17 cellular contexts compared by ENCODE assay signal in genomic region chr5:138922494-138922893, GRCh38. TPM values are rescaled to one million over a fixed set of nuclear protein-coding genes. Genes with fewer than 3 reads are reported as not detected.
DNase-seq lines count a peak whose midpoint lies in the region; ATAC-seq and TF ChIP-seq lines count a peak whose summit lies in the region.
"Had no signal": no experiment of that assay in that cellular context is flagged by ENCODE, and none has a peak within 500 bp of the region (broad histone marks: within the 10 kb centered on the region; RNA-seq: fewer than 3 reads in every experiment).

No MANE protein-coding gene starts in this region.

- H3K27ac ChIP-seq in VCaP: peak overlapping the region; percentile 0; the same call in 1 of the 2 replicates

- peaks cover 76% of the 10 kb centered on the region for H3K36me3 ChIP-seq in MG63

- no peaks in the 10 kb centered on the region for H3K27me3 ChIP-seq in MG63

- ATAC-seq in GM19463 (IDR thresholded peaks at IDR 0.05; ENCODE audit: unreplicated experiment) (peak; percentile 65), GM19035 (IDR thresholded peaks at IDR 0.05; ENCODE audit: unreplicated experiment) (no peak)

- H3K9me3 ChIP-seq in MG63: no peaks in the 10 kb centered on the region
- H3K9me3 ChIP-seq: Caco-2 had no signal

- no peak overlapping the region for H3K4me3 ChIP-seq in retinal pigment epithelial cell (ENCODE audit: low read length)
- no peak overlapping the region for H3K4me3 ChIP-seq in MG63

- no peak for TF ChIP-seq CTCF in VCaP (conservative IDR thresholded peaks at IDR 0.05)
- peak; percentile 2 for TF ChIP-seq CTCF in retinal pigment epithelial cell (conservative IDR thresholded peaks at IDR 0.05; ENCODE audit: low read depth, low read length)

- DNase-seq in glomerular visceral epithelial cell (ENCODE audit: extremely low spot score) (peak; percentile 39), retinal pigment epithelial cell (ENCODE audit: low read depth) (no peak), amniotic stem cell (lab: John Stamatoyannopoulos, UW) (no peak), MG63 (no peak), T-helper 9 cell (no peak)
- DNase-seq: Caco-2; CD4-positive, CD25-positive, alpha-beta regulatory T cell; DMS153; NCI-H1436; NCI-H2029 treated with DMSO at 0.1 percent for 48 hours; NCI-H2227 treated with DMSO at 0.1 percent for 48 hours; NCI-H524; SIG-M5 had no signal

RNA-seq across cellular contexts. Expression of gene LRRTM2, which starts 47.4 kb away (rescaled TPM):
- total RNA-seq in MG63 (2014; rRNA removed; shearing (Covaris generic); ENCODE audit: low replicate concordance): 0.54 TPM in 1 of 2 replicates, not detected in the other
- total RNA-seq: B cell; Caco-2; CD4-positive, CD25-positive, alpha-beta regulatory T cell had no signal
